8 cellular contexts compared by ENCODE assay signal in genomic region chr4:133154725-133155124, GRCh38. TPM values are rescaled to one million over a fixed set of nuclear protein-coding genes. Genes with fewer than 3 reads are reported as not detected.
DNase-seq lines count a peak whose midpoint lies in the region; ATAC-seq and TF ChIP-seq lines count a peak whose summit lies in the region.

No MANE protein-coding gene starts in this region.

- no peak overlapping the region for H2BK12ac ChIP-seq in neuronal stem cell (ENCODE audit: low read length)

- no peak overlapping the region for H2BK15ac ChIP-seq in neuronal stem cell (ENCODE audit: low read length)

- H3K27me3 Mint-ChIP-seq in MCF 10A (ENCODE audit: insufficient read depth, unreplicated experiment): peaks cover 23% of the 10 kb centered on the region

- POLR2A ChIA-PET in GM10248 (lab: Yijun Ruan, JAX): no interaction called here
- POLR2A ChIA-PET in MCF 10A (lab: Yijun Ruan, JAX): interaction anchor here (0.6 to 1.3 kb wide), 3 partner anchors 11 to 1623 kb away, joined by 3 read pairs; no protein-coding TSS in a partner anchor

- no TSS peak for BruUV-seq in MCF 10A (replicated peaks; lab: Mats Ljungman, UMichigan)

- CTCF ChIA-PET in GM10248 (lab: Yijun Ruan, JAX) (interaction anchor here (1.0 to 1.6 kb wide), 5 partner anchors 8 to 25 kb away, joined by 3 to 7 read pairs (median 3); no protein-coding TSS in a partner anchor), MCF 10A (lab: Yijun Ruan, JAX) (interaction anchor here (0.5 to 4.9 kb wide), 34 partner anchors 8 to 1783 kb away, joined by 3 to 26 read pairs (median 3); no protein-coding TSS in a partner anchor)

- H2BK120ac ChIP-seq in neuronal stem cell (ENCODE audit: low read depth, low read length): no peak overlapping the region

- no peak overlapping the region for H3K27ac Mint-ChIP-seq in MCF 10A (ENCODE audit: low read depth, unreplicated experiment)

- no peak overlapping the region for H3K14ac ChIP-seq in neuronal stem cell (ENCODE audit: low read length)

- no peak overlapping the region for H3K23ac ChIP-seq in neuronal stem cell (ENCODE audit: low read depth, low read length, poor library complexity)

- DNase-seq in GM10248 (ENCODE audit: extremely low spot score) (peak; percentile 15), LNCaP clone FGC (ENCODE audit: low read depth) (no peak), MCF 10A (ENCODE audit: unreplicated experiment) (peak; percentile 31), neuronal stem cell (ENCODE audit: low spot score) (no peak), D341Med (ENCODE audit: low spot score) (no peak), NCI-H187 treated with DMSO at 0.1 percent for 48 hours (lab: John Stamatoyannopoulos, UW) (no peak), NCI-H146 treated with DMSO at 0.1 percent for 48 hours (lab: John Stamatoyannopoulos, UW; ENCODE audit: unreplicated experiment) (no peak)

- H3K4ac ChIP-seq in neuronal stem cell (ENCODE audit: low read length): no peak overlapping the region

- no peaks in the 10 kb centered on the region for H3K79me1 ChIP-seq in neuronal stem cell (ENCODE audit: low read depth, low read length)

- H3K9me3 Mint-ChIP-seq in MCF 10A (ENCODE audit: unreplicated experiment): peaks cover 2% of the 10 kb centered on the region

- peaks cover 3 to 9% of the 10 kb centered on the region in 2 donors for H3K4me1 ChIP-seq in neuronal stem cell (ENCODE audit: control insufficient read depth in 2 of 2, insufficient read depth in 1 of 2, low read depth in 1 of 2, low read length in 2 of 2)

- intact Hi-C loops in MCF 10A (cut with micrococcal nuclease): loop anchor here (2.0 kb wide), 2 partner anchors 328 to 1752 kb away; no protein-coding TSS in a partner anchor

- peaks cover 0 to 8% of the 10 kb centered on the region in 2 donors for H3K9me3 ChIP-seq in neuronal stem cell (replicated peaks in 1 of 2; ENCODE audit: control insufficient read depth in 2 of 2, insufficient read depth in 1 of 2, low read depth in 1 of 2, low read length in 2 of 2)

- ATAC-seq in GM19351 (IDR thresholded peaks at IDR 0.05; ENCODE audit: unreplicated experiment): no peak

- H3K27me3 ChIP-seq in neuronal stem cell (ENCODE audit: control insufficient read depth in 3 of 3, insufficient read depth in 3 of 3, low read depth in 1 of 3, low read length in 3 of 3): peaks cover 0 to 36% (median 9%) of the 10 kb centered on the region in 3 experiments

- H3K4me3 Mint-ChIP-seq in MCF 10A (ENCODE audit: unreplicated experiment): no peak overlapping the region

- no peak overlapping the region for H2BK5ac ChIP-seq in neuronal stem cell (ENCODE audit: low read length)

- H3K4me2 ChIP-seq in neuronal stem cell (ENCODE audit: insufficient read depth, low read length, poor library complexity, severe bottlenecking): no peak overlapping the region

- H2AFZ ChIP-seq in neuronal stem cell (ENCODE audit: low read length): peak overlapping the region; percentile 26

- no peaks in the 10 kb centered on the region for H3K36me3 Mint-ChIP-seq in MCF 10A (ENCODE audit: insufficient read depth, unreplicated experiment)

- H3K18ac ChIP-seq in neuronal stem cell (ENCODE audit: low read length): no peak overlapping the region

- H3K4me1 Mint-ChIP-seq in MCF 10A (ENCODE audit: insufficient read depth, unreplicated experiment): peaks cover 5% of the 10 kb centered on the region

- H3K36me3 ChIP-seq in neuronal stem cell (replicated peaks in 1 of 2; ENCODE audit: control insufficient read depth in 2 of 2, insufficient read depth in 2 of 2, low read length in 2 of 2): no peaks in the 10 kb centered on the region

- no CpG with 5 or more reads among the region's 4 CpGs for WGBS in neuronal stem cell (ENCODE audit: extremely low coverage in 2 of 2, insufficient read length in 2 of 2, insufficient replicate concordance in 1 of 2), 2 donors

- H2AK5ac ChIP-seq in neuronal stem cell (ENCODE audit: low read depth, low read length): no peak overlapping the region

- no peak overlapping the region for H3K27ac ChIP-seq in neuronal stem cell (replicated peaks; ENCODE audit: low read length)

- H3K9ac ChIP-seq in neuronal stem cell (ENCODE audit: low read depth, low read length, poor library complexity): no peak overlapping the region

- H3K4me3 ChIP-seq in LNCaP clone FGC (ENCODE audit: low read depth, low read length): no peak overlapping the region
- no peak overlapping the region for H3K4me3 ChIP-seq in neuronal stem cell (ENCODE audit: low read length in 2 of 2)

- H4K91ac ChIP-seq in neuronal stem cell (ENCODE audit: low read depth, low read length, poor library complexity): no peak overlapping the region

- TF ChIP-seq CTCF in GM10248 (IDR thresholded peaks at IDR 0.05; ENCODE audit: control extremely low read depth, extremely low read depth, low read depth, missing control alignments) (peak; percentile 47), LNCaP clone FGC (IDR thresholded peaks at IDR 0.05; ENCODE audit: control insufficient read depth, extremely low read depth, insufficient read depth) (peak; percentile 73), MCF 10A (IDR thresholded peaks at IDR 0.05; ENCODE audit: unreplicated experiment) (peak; percentile 51)

- H4K8ac ChIP-seq in neuronal stem cell (ENCODE audit: low read depth, low read length): no peak overlapping the region

RNA-seq across cellular contexts. Expression of gene PCDH10, which starts 5.6 kb away (rescaled TPM):
- not detected in 2 replicates for total RNA-seq in MCF 10A (2022)
- 1.2 TPM for polyA plus RNA-seq in neuronal stem cell (2013, experiment 1 of 2)
- 1.1 TPM for polyA plus RNA-seq in neuronal stem cell (2013, experiment 2 of 2)

Comparison
In these comparisons a context has a peak if more than half of its experiments do, and no peak if none do; other contexts are left out.
1. DNase-seq: peak in GM10248 (single experiment) and MCF 10A (single experiment); none in LNCaP clone FGC (single experiment), neuronal stem cell (single experiment), D341Med (single experiment), NCI-H187 treated with DMSO at 0.1 percent for 48 hours (single experiment) and NCI-H146 treated with DMSO at 0.1 percent for 48 hours (single experiment).
2. Peak in every context shown above with its lines, with median percentiles within 50 percentile points of each other: CTCF ChIP-seq.